1 cellular context compared by ENCODE assay signal in the genomic region with DNA sequence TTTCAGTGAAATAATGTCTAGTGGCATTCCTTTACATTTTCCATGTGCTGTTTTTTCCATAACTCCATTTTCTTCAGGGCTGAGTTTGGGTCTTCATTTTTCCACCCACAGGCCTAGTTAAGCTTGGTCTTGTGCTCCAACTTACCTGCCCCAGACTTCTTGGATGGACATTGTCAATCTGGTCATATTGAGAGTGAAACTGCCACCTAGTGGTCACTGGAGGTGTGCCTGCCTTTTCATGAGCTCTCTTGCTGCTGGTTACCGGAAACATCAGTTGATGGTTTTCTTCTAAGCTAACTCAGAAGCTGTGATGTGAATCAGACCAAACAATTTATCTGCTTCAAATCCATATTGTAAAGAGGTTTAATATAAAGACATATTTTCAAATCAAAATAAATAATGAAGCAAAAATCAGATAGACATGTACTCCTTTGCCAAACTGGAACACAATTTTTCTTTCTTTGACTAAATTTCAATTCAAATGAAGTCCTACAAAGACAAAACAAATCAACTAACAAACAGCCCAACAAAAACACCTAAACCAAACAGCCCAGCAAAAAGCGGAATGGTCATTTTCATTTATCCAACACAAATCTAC.
TF ChIP-seq lines count a peak whose summit lies in the region.

No MANE protein-coding gene starts in this region.

TF ChIP-seq in K562, 482 proteins besides CTCF, POLR2A, EP300 and RAD21 (continued from another document):
- TF ChIP-seq, protein P1, sequence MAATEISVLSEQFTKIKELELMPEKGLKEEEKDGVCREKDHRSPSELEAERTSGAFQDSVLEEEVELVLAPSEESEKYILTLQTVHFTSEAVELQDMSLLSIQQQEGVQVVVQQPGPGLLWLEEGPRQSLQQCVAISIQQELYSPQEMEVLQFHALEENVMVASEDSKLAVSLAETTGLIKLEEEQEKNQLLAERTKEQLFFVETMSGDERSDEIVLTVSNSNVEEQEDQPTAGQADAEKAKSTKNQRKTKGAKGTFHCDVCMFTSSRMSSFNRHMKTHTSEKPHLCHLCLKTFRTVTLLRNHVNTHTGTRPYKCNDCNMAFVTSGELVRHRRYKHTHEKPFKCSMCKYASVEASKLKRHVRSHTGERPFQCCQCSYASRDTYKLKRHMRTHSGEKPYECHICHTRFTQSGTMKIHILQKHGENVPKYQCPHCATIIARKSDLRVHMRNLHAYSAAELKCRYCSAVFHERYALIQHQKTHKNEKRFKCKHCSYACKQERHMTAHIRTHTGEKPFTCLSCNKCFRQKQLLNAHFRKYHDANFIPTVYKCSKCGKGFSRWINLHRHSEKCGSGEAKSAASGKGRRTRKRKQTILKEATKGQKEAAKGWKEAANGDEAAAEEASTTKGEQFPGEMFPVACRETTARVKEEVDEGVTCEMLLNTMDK (IDR thresholded peaks at IDR 0.05; ENCODE audit: borderline replicate concordance, insufficient read depth, low read depth, low read length, poor library complexity, severe bottlenecking), result peak; percentile 17
- no peak for TF ChIP-seq KDM5B (IDR thresholded peaks at IDR 0.05; ENCODE audit: insufficient replicate concordance, low read depth, low read length)
- TF ChIP-seq SMC3 (conservative IDR thresholded peaks at IDR 0.05; ENCODE audit: insufficient read depth, low read depth, low read length), result peak; percentile 52
- 0 out of 2 replicates have a peak, but pooled peaks have one; percentile 12 for TF ChIP-seq PKNOX1 (IDR thresholded peaks at IDR 0.05)
- peak; percentile 73 for TF ChIP-seq ZNF134 (CRISPR knock-in tag; conservative IDR thresholded peaks at IDR 0.05)
- TF ChIP-seq ZFP30 (CRISPR knock-in tag; IDR thresholded peaks at IDR 0.05; ENCODE audit: borderline replicate concordance), result no peak
- no peak for TF ChIP-seq ZNF263 (CRISPR knock-in tag; IDR thresholded peaks at IDR 0.05; ENCODE audit: borderline replicate concordance)
